16 cellular contexts compared by ENCODE assay signal in the genomic region with DNA sequence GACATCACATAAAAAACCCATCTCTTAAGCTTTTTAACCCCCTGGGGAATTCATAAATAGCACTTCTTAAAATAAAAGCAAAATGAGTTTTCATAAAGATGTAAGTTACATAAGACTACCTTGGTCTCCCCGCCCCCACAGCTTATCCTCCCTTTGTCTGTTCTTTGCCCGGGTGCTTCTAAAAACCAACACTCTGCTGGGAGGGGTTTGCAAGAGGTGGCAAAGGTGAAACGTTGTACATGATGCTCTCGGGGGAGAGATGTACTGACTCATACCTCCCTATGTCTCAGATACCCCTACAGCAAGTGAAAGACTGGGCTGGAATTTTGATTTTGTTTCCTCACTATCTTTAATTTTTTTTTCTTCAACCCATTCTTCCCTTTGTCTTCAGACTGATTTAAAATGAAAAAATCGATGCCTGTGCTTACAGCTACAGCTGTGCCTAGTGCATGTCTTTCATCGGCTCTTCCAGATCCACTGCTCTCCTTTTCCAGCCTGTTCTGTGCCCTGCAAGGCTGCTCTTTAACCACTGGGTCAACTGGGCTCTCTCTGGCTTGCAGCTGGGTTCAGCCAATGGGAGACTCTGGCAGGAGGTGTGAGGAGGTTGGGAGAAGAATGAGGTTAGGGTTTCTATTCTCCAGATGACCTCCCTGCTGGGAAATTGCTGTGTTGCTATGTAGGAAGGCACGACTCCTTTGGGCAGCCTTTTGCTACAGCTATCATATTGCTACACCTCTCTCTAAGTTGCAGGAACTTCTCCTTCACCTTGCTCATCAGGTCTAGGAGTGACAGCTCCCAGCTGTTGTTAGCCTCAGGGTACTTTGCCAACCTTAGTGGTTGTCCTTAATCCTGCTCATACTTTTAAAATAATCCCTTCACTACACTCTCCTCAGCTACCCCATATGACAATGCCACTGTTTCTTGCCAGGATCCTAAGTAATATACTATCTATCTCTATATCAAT.
DNase-seq lines count a peak whose midpoint lies in the region; ATAC-seq and TF ChIP-seq lines count a peak whose summit lies in the region.
"Had no signal": no experiment of that assay in that cellular context is flagged by ENCODE, and none has a peak within 500 bp of the region (broad histone marks: within the 10 kb centered on the region; RNA-seq: fewer than 3 reads in every experiment).

No MANE protein-coding gene starts in this region.

- no peaks in the 10 kb centered on the region for H3K9me3 Mint-ChIP-seq in nephron
- H3K9me3 Mint-ChIP-seq: T-helper 1 cell treated with Interleukin-12 subunit alpha and Interleukin-12 subunit beta and Interleukin-4 antibody, amounts not matched to agents 30 μg/mL and 1 μg/mL, for 36 hours had no signal

- no peak overlapping the region for H3K4me3 Mint-ChIP-seq in nephron
- H3K4me3 Mint-ChIP-seq: activated naive CD4-positive, alpha-beta T cell treated with anti-CD3 and anti-CD28 coated beads for 36 hours; mesothelial cell of epicardium; T-helper 1 cell treated with Interleukin-12 subunit alpha and Interleukin-12 subunit beta and Interleukin-4 antibody, amounts not matched to agents 30 μg/mL and 1 μg/mL, for 36 hours had no signal

- H3K4me1 Mint-ChIP-seq in nephron: peaks cover 52% of the 10 kb centered on the region

- H3K27me3 Mint-ChIP-seq in nephron (ENCODE audit: low read depth): no peaks in the 10 kb centered on the region

- DNase-seq in ACHN: peak; percentile 17
- peak; percentile 11 for DNase-seq in NCI-H2227 treated with DMSO at 0.1 percent for 48 hours (lab: John Stamatoyannopoulos, UW)
- DNase-seq in ecto neural progenitor cell (ENCODE audit: low spot score): peak; percentile 53
- DNase-seq in A172 (ENCODE audit: low spot score): no peak
- DNase-seq: activated CD4-positive, alpha-beta T cell treated with anti-CD3 and anti-CD28 coated beads, Interleukin-2, amount 50 U/mL, for 4 hours; activated naive CD4-positive, alpha-beta T cell treated with anti-CD3 and anti-CD28 coated beads for 36 hours; AML-193; GF-D8; NCI-H1417 treated with DMSO at 0.1 percent for 48 hours; upper lobe of right lung had no signal

- no peak for TF ChIP-seq CTCF in nephron (IDR thresholded peaks at IDR 0.05; ENCODE audit: unreplicated experiment in 3 of 3)

- H3K27ac Mint-ChIP-seq in nephron: peak overlapping the region in 2 of 3 experiments; percentile 1 to 40
- H3K27ac Mint-ChIP-seq: activated naive CD4-positive, alpha-beta T cell treated with anti-CD3 and anti-CD28 coated beads for 36 hours; T-helper 1 cell treated with Interleukin-12 subunit alpha and Interleukin-12 subunit beta and Interleukin-4 antibody, amounts not matched to agents 30 μg/mL and 1 μg/mL, for 36 hours had no signal

- in situ Hi-C loops in ACHN (cut with HindIII; ENCODE audit: low pct_ligation_motif_present, low pct_unique_long_range_greater_than_20kb, low sequenced_read_pairs): no loop called here

- ATAC-seq in HG03565 (IDR thresholded peaks at IDR 0.05; ENCODE audit: unreplicated experiment): no peak
- ATAC-seq in HG02763 (IDR thresholded peaks at IDR 0.05; ENCODE audit: unreplicated experiment): no peak
- ATAC-seq in activated CD4-positive, CD25-positive, alpha-beta regulatory T cell treated with anti-CD3 and anti-CD28 coated beads, Interleukin-2, amount 50 U/mL, for 24 hours: no peak
- ATAC-seq: upper lobe of right lung had no signal

- no peaks in the 10 kb centered on the region for H3K36me3 Mint-ChIP-seq in nephron (ENCODE audit: low read depth)
- H3K36me3 Mint-ChIP-seq: mesothelial cell of epicardium had no signal
